Comparison of ENCODE assay signal across 11 cellular contexts in the genomic region with DNA sequence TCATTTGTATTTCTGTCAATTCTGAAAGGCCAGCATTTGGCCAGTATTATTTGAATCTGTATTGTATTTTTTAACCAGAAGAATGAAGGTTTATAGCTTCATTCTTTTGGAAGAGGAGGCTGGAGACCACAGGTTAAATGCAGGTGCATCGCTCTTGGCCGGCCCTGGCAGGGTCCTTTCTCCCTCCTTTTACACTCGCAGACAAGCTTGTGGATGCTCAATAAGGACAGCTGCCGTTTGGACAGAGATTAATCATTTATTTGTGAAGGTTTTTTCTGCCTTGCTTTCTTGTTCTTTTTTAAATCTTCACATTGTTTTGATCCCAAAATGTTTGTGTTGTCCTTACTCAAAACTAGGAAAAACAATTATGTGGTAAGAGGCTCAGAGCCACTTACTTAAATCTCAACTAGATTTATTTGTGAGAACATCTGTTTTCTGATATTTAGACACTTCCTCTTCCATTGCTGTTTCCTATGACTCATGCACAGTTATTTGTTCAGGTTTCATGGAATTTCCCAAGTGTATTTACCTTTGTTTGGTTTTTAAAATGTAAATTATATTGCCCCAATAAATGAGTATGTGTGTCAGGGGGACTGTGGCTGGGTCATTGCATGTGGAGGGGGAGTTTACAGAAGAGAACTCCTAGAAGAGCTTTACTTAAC. TPM values are rescaled to one million over a fixed set of nuclear protein-coding genes. Genes with fewer than 3 reads are reported as not detected.
A peak's percentile ranks its signal among the peaks of the same experiment; 100 is the strongest.
DNase-seq lines count a peak whose midpoint lies in the region; ATAC-seq and TF ChIP-seq lines count a peak whose summit lies in the region.
"Had no signal": no experiment of that assay in that cellular context is flagged by ENCODE, and none has a peak within 500 bp of the region (broad histone marks: within the 10 kb centered on the region; RNA-seq: fewer than 3 reads in every experiment).

No MANE protein-coding gene starts in this region.

- H4K8ac ChIP-seq in H9 (replicated peaks; ENCODE audit: insufficient read length, low read depth, low read length): no peak overlapping the region

- TF ChIP-seq CTCF in stomach (IDR thresholded peaks at IDR 0.05) (no peak), H9 (conservative IDR thresholded peaks at IDR 0.05) (no peak)

- no peak overlapping the region for H3K4me2 ChIP-seq in H9 (ENCODE audit: insufficient read depth, insufficient read length, low read length)

- no peaks in the 10 kb centered on the region for H3K9me3 ChIP-seq in stomach
- no peaks in the 10 kb centered on the region for H3K9me3 ChIP-seq in H9 (ENCODE audit: control insufficient read depth, low read depth, low read length)
- H3K9me3 ChIP-seq: Peyer's patch had no signal

- H2BK12ac ChIP-seq in H9 (ENCODE audit: insufficient read length, low read depth, low read length): no peak overlapping the region

- H3K27ac Mint-ChIP-seq in H9: no peak overlapping the region
- H3K27ac Mint-ChIP-seq: natural killer cell had no signal

- H4K5ac ChIP-seq in H9 (ENCODE audit: insufficient read length, low read depth, low read length): no peak overlapping the region

- H2BK20ac ChIP-seq in H9 (ENCODE audit: low read depth, low read length, poor library complexity, severe bottlenecking): no peak overlapping the region

- no peak overlapping the region for H2BK5ac ChIP-seq in H9 (ENCODE audit: insufficient read length, low read length)

- TF ChIP-seq EP300 in stomach (IDR thresholded peaks at IDR 0.05): no peak

- H3K36me3 Mint-ChIP-seq in H9 (ENCODE audit: insufficient read depth in 1 of 3, low read depth in 3 of 3): peaks cover 20 to 56% (median 41%) of the 10 kb centered on the region in 3 experiments
- H3K36me3 Mint-ChIP-seq: natural killer cell had no signal

- H3K79me1 ChIP-seq in H9 (ENCODE audit: insufficient read depth, low read depth, low read length, poor library complexity, severe bottlenecking): no peaks in the 10 kb centered on the region

- H3K4me3 Mint-ChIP-seq in H9: no peak overlapping the region
- H3K4me3 Mint-ChIP-seq: natural killer cell had no signal

- H3K79me2 ChIP-seq in H9 (ENCODE audit: insufficient read depth, low read length): no peaks in the 10 kb centered on the region

- intact Hi-C loops in stomach (cut with DNase I; ENCODE audit: low total_unique reads): no loop called here

- no peak overlapping the region for H2BK15ac ChIP-seq in H9 (ENCODE audit: low read depth, low read length)

- no peak overlapping the region for H3K56ac ChIP-seq in H9 (ENCODE audit: insufficient read length, low read depth, low read length)

- H3K27me3 ChIP-seq in stomach: no peaks in the 10 kb centered on the region
- no peaks in the 10 kb centered on the region for H3K27me3 ChIP-seq in H9 (ENCODE audit: insufficient read depth, low read length)
- H3K27me3 ChIP-seq: Peyer's patch had no signal

- no peaks in the 10 kb centered on the region for H3K27me3 Mint-ChIP-seq in H9 (ENCODE audit: low read depth)

- no peak overlapping the region for H3K23ac ChIP-seq in H9 (ENCODE audit: insufficient read length, low read depth, low read length)

- TF ChIP-seq POLR2A in stomach (IDR thresholded peaks at IDR 0.05): no peak

- H2AK5ac ChIP-seq in H9 (ENCODE audit: insufficient read length, low read length): no peak overlapping the region

- DNase-seq in HT-29 (ENCODE audit: low spot score): peak; percentile 67
- peak; percentile 49 for DNase-seq in SW480 (ENCODE audit: low spot score)
- peak; percentile 86 for DNase-seq in glomerular endothelial cell (ENCODE audit: extremely low read depth, low read depth, low spot score)
- DNase-seq in stomach: no peak
- no peak for DNase-seq in ecto neural progenitor cell (ENCODE audit: low spot score)
- DNase-seq in NCI-H345 treated with DMSO at 0.1 percent for 48 hours (lab: John Stamatoyannopoulos, UW; ENCODE audit: unreplicated experiment): no peak
- no peak for DNase-seq in H9
- DNase-seq: cortex of kidney, natural killer cell, Peyer's patch had no signal

- H3K4me1 ChIP-seq in stomach (peaks cover 8 to 43% (median 28%) of the 10 kb centered on the region in 4 donors), H9 (ENCODE audit: insufficient read depth, low read length) (no peaks in the 10 kb centered on the region)

- no peak overlapping the region for H3K14ac ChIP-seq in H9 (ENCODE audit: insufficient read depth, low read length)

- no peaks in the 10 kb centered on the region for H3K23me2 ChIP-seq in H9 (ENCODE audit: insufficient read length, low read depth, low read length, poor library complexity, severe bottlenecking)

- no peak overlapping the region for H3K4me3 ChIP-seq in stomach
- H3K4me3 ChIP-seq: Peyer's patch had no signal

- no peak overlapping the region for H3K18ac ChIP-seq in H9 (ENCODE audit: insufficient read length, low read depth, low read length)

- peaks cover 0 to 8% of the 10 kb centered on the region in 2 experiments; a peak in 2 of 4 replicates for H3K4me1 Mint-ChIP-seq in H9
- H3K4me1 Mint-ChIP-seq: natural killer cell had no signal

- no peak overlapping the region for H3K4ac ChIP-seq in H9 (ENCODE audit: low read depth, low read length)

- no peak overlapping the region for H4K91ac ChIP-seq in H9 (ENCODE audit: insufficient read length, low read depth, low read length)

- 65 to 71% (median 65%) methylated on average over 4 of the region's 4 CpGs for WGBS in stomach, 5 donors
- WGBS in H9 (ENCODE audit: extremely low coverage, insufficient read length, low lambda C conversion rate): no CpG with 5 or more reads among the region's 4 CpGs

- no peak overlapping the region for H2AFZ ChIP-seq in H9 (ENCODE audit: low read length)

- H3K9me3 Mint-ChIP-seq in H9: no peaks in the 10 kb centered on the region
- H3K9me3 Mint-ChIP-seq: natural killer cell had no signal

- no peak for ATAC-seq in GM19463 (IDR thresholded peaks at IDR 0.05; ENCODE audit: unreplicated experiment)
- ATAC-seq: natural killer cell had no signal

- peak overlapping the region in 4 of 5 donors; percentile 59 to 79 (median 65) for H3K27ac ChIP-seq in stomach
- H3K27ac ChIP-seq in H9 (ENCODE audit: insufficient read length, low read depth, low read length): no peak overlapping the region

- no peaks in the 10 kb centered on the region for H4K20me1 ChIP-seq in H9 (ENCODE audit: control insufficient read depth, insufficient read depth, insufficient read length)

- H3K36me3 ChIP-seq in stomach: peaks cover 41 to 71% (median 70%) of the 10 kb centered on the region in 4 donors

- no peak overlapping the region for H3T11ph ChIP-seq in H9 (ENCODE audit: low read length)

- H2BK120ac ChIP-seq in H9 (ENCODE audit: low read depth, low read length, poor library complexity, severe bottlenecking): no peak overlapping the region

- H3K9ac ChIP-seq in H9 (ENCODE audit: extremely low read depth, insufficient read length, low read length): no peak overlapping the region

RNA-seq across cellular contexts. Expression of a gene that starts 46.7 kb away (rescaled TPM):
- total RNA-seq in HT-29 (2014; rRNA removed; shearing (Covaris generic)): 4.3 and 5.0 TPM in 2 replicates
- total RNA-seq in glomerular endothelial cell (132 and 173 TPM in 2 replicates), stomach (10 to 100 TPM in 4 of 5 donors, 1 to 10 TPM in 1; 5.3 to 21.3 (median 12.7) TPM), H9 (2021) (6.8 and 7.4 TPM in 2 replicates)
- 10 to 100 TPM in 1 of 3 donors, 1 to 10 TPM in 2; 2.0 to 18.7 (median 4.3) TPM for polyA plus RNA-seq in stomach
- total RNA-seq: natural killer cell had no signal

Comparison
In these comparisons a context has a peak if more than half of its experiments do, and no peak if none do; other contexts are left out.
1. DNase-seq: peak in HT-29 (single experiment), SW480 (single experiment) and glomerular endothelial cell (single experiment); none in stomach (single experiment), ecto neural progenitor cell (single experiment), NCI-H345 treated with DMSO at 0.1 percent for 48 hours (single experiment) and H9 (single experiment).